8 cellular contexts compared by ENCODE assay signal in genomic region chr17:80035937-80036714, GRCh38. TPM values are rescaled to one million over a fixed set of nuclear protein-coding genes. Genes with fewer than 3 reads are reported as not detected.
DNase-seq lines count a peak whose midpoint lies in the region; ATAC-seq and TF ChIP-seq lines count a peak whose summit lies in the region.

CCDC40 (plus strand) TSS chr17:80036642; CDS start chr17:80036663, 21 bp downstream.

- no peaks in the 10 kb centered on the region for H3K36me3 Mint-ChIP-seq in natural killer cell treated with Interleukin-12 subunit alpha and Interleukin-12 subunit beta and Interleukin-15 and Interleukin-18, amount 100 ng/mL, for 72 hours

- peak within 1 kb of the TSS; percentile 73 for H3K4me3 ChIP-seq in Jurkat, Clone E6-1 (ENCODE audit: low read length)
- H3K4me3 ChIP-seq in fibroblast of the aortic adventitia (ENCODE audit: low read depth, low read length), result peak within 1 kb of the TSS; percentile 87

- ATAC-seq in natural killer cell treated with Interleukin-12 subunit alpha and Interleukin-12 subunit beta and Interleukin-15 and Interleukin-18, amount 100 ng/mL, for 72 hours, result peak; percentile 94

- DNase-seq in NCI-H187 (lab: John Stamatoyannopoulos, UW) (peak; percentile 63 to 81), NCI-H187 treated with DMSO at 0.1 percent for 48 hours (lab: John Stamatoyannopoulos, UW) (no peak), RPMI7951 (ENCODE audit: low read depth) (peak; percentile 78), fibroblast of the aortic adventitia (ENCODE audit: low read depth) (peak; percentile 60)
- peak; percentile 46 for DNase-seq in Jurkat, Clone E6-1 (ENCODE audit: low read depth, low spot score)
- peak; percentile 64 for DNase-seq in activated T-helper 9 cell treated with anti-CD3 and anti-CD28 coated beads, Interleukin-2, amount 50 U/mL, for 16 hours (ENCODE audit: low read depth)
- DNase-seq in natural killer cell treated with Interleukin-12 subunit alpha and Interleukin-12 subunit beta and Interleukin-15 and Interleukin-18, amount 100 ng/mL, for 72 hours (ENCODE audit: low spot score), result peak; percentile 84
- peak; percentile 72 for DNase-seq in stimulated activated naive CD4-positive, alpha-beta T cell treated with Interleukin-2 at 50 U/mL for 16 hours (lab: John Stamatoyannopoulos, UW)

- no peaks in the 10 kb centered on the region for H3K9me3 Mint-ChIP-seq in natural killer cell treated with Interleukin-12 subunit alpha and Interleukin-12 subunit beta and Interleukin-15 and Interleukin-18, amount 100 ng/mL, for 72 hours

- peak within 1 kb of the TSS; percentile 50 to 67 for H3K27ac Mint-ChIP-seq in natural killer cell treated with Interleukin-12 subunit alpha and Interleukin-12 subunit beta and Interleukin-15 and Interleukin-18, amount 100 ng/mL, for 72 hours

- TF ChIP-seq CTCF in fibroblast of the aortic adventitia (IDR thresholded peaks at IDR 0.05; ENCODE audit: insufficient read depth, low read length), result peak; percentile 5

- H3K27me3 Mint-ChIP-seq in natural killer cell treated with Interleukin-12 subunit alpha and Interleukin-12 subunit beta and Interleukin-15 and Interleukin-18, amount 100 ng/mL, for 72 hours, result peaks cover 7 to 14% of the 10 kb centered on the region in 2 donors

- peak within 1 kb of the TSS; percentile 88 for H3K4me3 Mint-ChIP-seq in natural killer cell treated with Interleukin-12 subunit alpha and Interleukin-12 subunit beta and Interleukin-15 and Interleukin-18, amount 100 ng/mL, for 72 hours

- peaks cover 7 to 10% of the 10 kb centered on the region in 2 donors for H3K4me1 Mint-ChIP-seq in natural killer cell treated with Interleukin-12 subunit alpha and Interleukin-12 subunit beta and Interleukin-15 and Interleukin-18, amount 100 ng/mL, for 72 hours (ENCODE audit: low read depth in 2 of 2)

RNA-seq across cellular contexts. Expression of gene CCDC40, which starts in this region (rescaled TPM):
- 6.8 TPM for polyA plus RNA-seq in Jurkat, Clone E6-1 (2012; ENCODE audit: insufficient read depth, insufficient read length)
- 1.3 and 1.6 TPM in 2 replicates for total RNA-seq in RPMI7951 (2014; rRNA removed; shearing (Covaris generic))
- 3.0 and 5.2 TPM in 2 replicates for total RNA-seq in fibroblast of the aortic adventitia (ENCODE audit: low replicate concordance)
- total RNA-seq in natural killer cell treated with Interleukin-12 subunit alpha and Interleukin-12 subunit beta and Interleukin-15 and Interleukin-18, amount 100 ng/mL, for 72 hours, result under 1 TPM in 1 of 2 donors, not detected in 1; 0.56 TPM

Comparison
In these comparisons a context has a peak if more than half of its experiments do, and no peak if none do; other contexts are left out.
1. Peak in DNase-seq and ATAC-seq in natural killer cell treated with Interleukin-12 subunit alpha and Interleukin-12 subunit beta and Interleukin-15 and Interleukin-18, amount 100 ng/mL, for 72 hours; RNA of the gene not detected or under 1 TPM.